23 cellular contexts compared by ENCODE assay signal in the genomic region with DNA sequence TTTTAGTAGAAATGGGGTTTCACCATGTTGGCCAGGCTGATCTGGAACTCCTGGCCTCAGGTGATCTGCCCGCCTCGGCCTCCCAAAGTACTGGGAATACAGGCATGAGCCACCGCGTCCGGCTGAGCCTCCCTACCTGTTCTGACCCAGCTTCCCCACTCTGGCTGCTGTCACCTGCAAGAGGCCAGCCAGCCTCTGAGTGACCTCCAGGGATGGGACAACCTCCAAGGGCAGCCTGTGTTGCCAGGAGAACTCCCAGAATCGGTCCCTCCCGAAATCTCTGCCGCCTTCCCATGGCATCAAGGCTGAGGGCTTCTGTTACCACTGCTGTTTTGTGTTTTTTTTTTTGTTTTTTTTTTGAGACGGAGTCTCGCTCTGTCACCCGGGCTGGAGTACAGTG. TPM values are rescaled to one million over a fixed set of nuclear protein-coding genes. Genes with fewer than 3 reads are reported as not detected.
A peak's percentile ranks its signal among the peaks of the same experiment; 100 is the strongest.
DNase-seq lines count a peak whose midpoint lies in the region; ATAC-seq and TF ChIP-seq lines count a peak whose summit lies in the region.
"Had no signal": no experiment of that assay in that cellular context is flagged by ENCODE, and none has a peak within 500 bp of the region (broad histone marks: within the 10 kb centered on the region; RNA-seq: fewer than 3 reads in every experiment).

No MANE protein-coding gene starts in this region.

- H3K4me1 Mint-ChIP-seq in GM23338, result peaks cover 10% of the 10 kb centered on the region
- no peaks in the 10 kb centered on the region for H3K4me1 Mint-ChIP-seq in endodermal cell
- peaks cover 22 to 37% of the 10 kb centered on the region in 2 donors for H3K4me1 Mint-ChIP-seq in stimulated activated naive B cell treated with anti-CD40 and anti-IgM and Interleukin-4, amounts not matched to agents 10 μg/mL and 1 μg/mL and 100 μg/mL, for 72 hours

- H3F3A ChIP-seq in GM23338 (replicated peaks; ENCODE audit: low read depth), result no peaks in the 10 kb centered on the region

- WGBS in endodermal cell (ENCODE audit: insufficient coverage in 1 of 2, insufficient read length in 1 of 2), 2 experiments, result 93 to 95% methylated on average over 11 of the region's 11 CpGs

- no peak overlapping the region for H3K4me2 ChIP-seq in GM23338

- no peak for DNase-seq in GM23338 (ENCODE audit: low spot score)
- DNase-seq in endodermal cell, result no peak
- no peak for DNase-seq in stimulated activated naive B cell treated with anti-CD40 and anti-IgM and Interleukin-4, amounts not matched to agents 10 μg/mL and 1 μg/mL and 100 μg/mL, for 72 hours
- no peak for DNase-seq in SHP77 treated with DMSO at 0.1 percent for 48 hours (lab: John Stamatoyannopoulos, UW)
- DNase-seq in activated CD8-positive, alpha-beta memory T cell treated with anti-CD3 and anti-CD28 coated beads, Interleukin-2, amount 50 U/mL, for 48 hours, result no peak
- no peak for DNase-seq in NCI-H774 (lab: John Stamatoyannopoulos, UW)
- no peak for DNase-seq in ureter (ENCODE audit: low spot score)
- DNase-seq: CD8-positive, alpha-beta memory T cell; DMS 273 treated with DMSO at 0.1 percent for 48 hours; GM23248; HCEC 1CT; NCI-H1092; NCI-H1417 treated with DMSO at 0.1 percent for 48 hours; NCI-H1694 treated with DMSO at 0.1 percent for 48 hours; NCI-H2081 treated with DMSO at 0.1 percent for 48 hours; NCI-H2171; NCI-H226; NCI-H510A; SJCRH30 had no signal

- H3K36me3 ChIP-seq in GM23338 (ENCODE audit: insufficient read depth) (no peaks in the 10 kb centered on the region), endodermal cell (ENCODE audit: control insufficient read depth, insufficient read depth, low read length) (peaks cover 33% of the 10 kb centered on the region)
- H3K36me3 ChIP-seq: SJCRH30 had no signal

- H3K36me3 Mint-ChIP-seq in GM23338 (ENCODE audit: low read depth), result peaks cover 20% of the 10 kb centered on the region
- peaks cover 33% of the 10 kb centered on the region for H3K36me3 Mint-ChIP-seq in endodermal cell (ENCODE audit: low read depth)
- H3K36me3 Mint-ChIP-seq in stimulated activated naive B cell treated with anti-CD40 and anti-IgM and Interleukin-4, amounts not matched to agents 10 μg/mL and 1 μg/mL and 100 μg/mL, for 72 hours, result peaks cover 25 to 39% of the 10 kb centered on the region in 2 donors

- no peak overlapping the region for H2AFZ ChIP-seq in GM23338
- H2AFZ ChIP-seq: GM23248 had no signal

- H3K27ac Mint-ChIP-seq in GM23338 (0 out of 2 replicates have a peak overlapping the region, but pooled peaks have one; percentile 44), endodermal cell (peak overlapping the region; percentile 48)
- peak overlapping the region; percentile 73 for H3K27ac Mint-ChIP-seq in stimulated activated naive B cell treated with anti-CD40 and anti-IgM and Interleukin-4, amounts not matched to agents 10 μg/mL and 1 μg/mL and 100 μg/mL, for 72 hours

- H3K9me3 Mint-ChIP-seq in GM23338, result no peaks in the 10 kb centered on the region
- no peaks in the 10 kb centered on the region for H3K9me3 Mint-ChIP-seq in endodermal cell
- H3K9me3 Mint-ChIP-seq in stimulated activated naive B cell treated with anti-CD40 and anti-IgM and Interleukin-4, amounts not matched to agents 10 μg/mL and 1 μg/mL and 100 μg/mL, for 72 hours, result no peaks in the 10 kb centered on the region
- H3K9me3 Mint-ChIP-seq: CD8-positive, alpha-beta memory T cell had no signal

- TF ChIP-seq CTCF in GM23338 (conservative IDR thresholded peaks at IDR 0.05; ENCODE audit: low read depth in 2 of 2) (no peak), VCaP (conservative IDR thresholded peaks at IDR 0.05) (no peak), endodermal cell (conservative IDR thresholded peaks at IDR 0.05) (no peak)

- H3K9me3 ChIP-seq in endodermal cell (ENCODE audit: control insufficient read depth, low read length), result no peaks in the 10 kb centered on the region
- H3K9me3 ChIP-seq: SJCRH30 had no signal

- peaks cover 6% of the 10 kb centered on the region for H3K27me3 Mint-ChIP-seq in GM23338 (ENCODE audit: insufficient read depth, low read depth, poor library complexity)
- no peaks in the 10 kb centered on the region for H3K27me3 Mint-ChIP-seq in endodermal cell (ENCODE audit: insufficient read depth)
- H3K27me3 Mint-ChIP-seq in stimulated activated naive B cell treated with anti-CD40 and anti-IgM and Interleukin-4, amounts not matched to agents 10 μg/mL and 1 μg/mL and 100 μg/mL, for 72 hours, result no peaks in the 10 kb centered on the region

- H3K9ac ChIP-seq in endodermal cell (ENCODE audit: extremely low read depth, low read length, poor library complexity, severe bottlenecking), result no peak overlapping the region
- H3K9ac ChIP-seq: GM23248 had no signal

- H3K27ac ChIP-seq in GM23338 (ENCODE audit: low read depth) (no peak overlapping the region), VCaP (peak overlapping the region; percentile 61), endodermal cell (ENCODE audit: low read depth, low read length) (no peak overlapping the region)
- H3K27ac ChIP-seq: GM23248, HL-60, SJCRH30 had no signal

- H3K4me1 ChIP-seq in GM23338 (ENCODE audit: insufficient read depth) (no peaks in the 10 kb centered on the region), endodermal cell (ENCODE audit: control insufficient read depth, insufficient read depth, low read length) (no peaks in the 10 kb centered on the region)
- H3K4me1 ChIP-seq: SJCRH30 had no signal

- no peaks in the 10 kb centered on the region for H3K9me2 ChIP-seq in GM23338 (ENCODE audit: insufficient read depth)

- peaks cover 87% of the 10 kb centered on the region for H3K79me2 ChIP-seq in GM23338 (replicated peaks; ENCODE audit: insufficient read depth)

- H3K4me3 ChIP-seq in GM23338 (no peak overlapping the region), endodermal cell (ENCODE audit: low read length) (no peak overlapping the region)
- H3K4me3 ChIP-seq: GM23248, SJCRH30 had no signal

- H3K27me3 ChIP-seq in GM23338 (ENCODE audit: insufficient read depth) (no peaks in the 10 kb centered on the region), endodermal cell (ENCODE audit: control insufficient read depth, insufficient read depth, low read length, poor library complexity, severe bottlenecking) (no peaks in the 10 kb centered on the region)
- H3K27me3 ChIP-seq: SJCRH30 had no signal

- no peak for ATAC-seq in GM23338
- no peak for ATAC-seq in stimulated activated naive B cell treated with anti-CD40 and anti-IgM and Interleukin-4, amounts not matched to agents 10 μg/mL and 1 μg/mL and 100 μg/mL, for 72 hours (replicated peaks)
- ATAC-seq: Panc1, SK-N-SH treated with all-trans-retinoic acid at 6 μM for 48 hours had no signal

- no peak overlapping the region for H3K4me3 Mint-ChIP-seq in GM23338
- no peak overlapping the region for H3K4me3 Mint-ChIP-seq in endodermal cell
- H3K4me3 Mint-ChIP-seq in stimulated activated naive B cell treated with anti-CD40 and anti-IgM and Interleukin-4, amounts not matched to agents 10 μg/mL and 1 μg/mL and 100 μg/mL, for 72 hours, result peak overlapping the region in 1 of 2 donors; percentile 19
- H3K4me3 Mint-ChIP-seq: CD8-positive, alpha-beta memory T cell had no signal

- peaks cover 38% of the 10 kb centered on the region for H4K20me1 ChIP-seq in GM23338 (replicated peaks; ENCODE audit: insufficient read depth)

TF ChIP-seq in GM23338, 12 proteins besides CTCF, POLR2A, EP300 and RAD21:
- TF ChIP-seq STAT1 (IDR thresholded peaks at IDR 0.05; ENCODE audit: unreplicated experiment), result no peak

RNA-seq across cellular contexts. Expression of a gene that starts 11.3 kb away (rescaled TPM):
- total RNA-seq in GM23338 (2014; rRNA removed; shearing (Covaris generic)), result 96.2 and 109 TPM in 2 replicates
- polyA plus RNA-seq in GM23338 (2016; fragmentation: Nextera tagmentation; extraction: Ambion mirVana), result 68.5 and 74.5 TPM in 2 replicates
- total RNA-seq in endodermal cell (100 to 1,000 TPM in 1 of 2 donors, 10 to 100 TPM in 1; 76.9 to 105 TPM), ureter (49.8 TPM)
- polyA plus RNA-seq in endodermal cell (2013, experiment 1 of 2), result 52.1 TPM
- 56.6 TPM for polyA plus RNA-seq in endodermal cell (2013, experiment 2 of 2)
- total RNA-seq: GM23248 had no signal
- polyA plus RNA-seq: GM23248 had no signal
